Comparison of ENCODE assay signal across 1 cellular context in the genomic region with DNA sequence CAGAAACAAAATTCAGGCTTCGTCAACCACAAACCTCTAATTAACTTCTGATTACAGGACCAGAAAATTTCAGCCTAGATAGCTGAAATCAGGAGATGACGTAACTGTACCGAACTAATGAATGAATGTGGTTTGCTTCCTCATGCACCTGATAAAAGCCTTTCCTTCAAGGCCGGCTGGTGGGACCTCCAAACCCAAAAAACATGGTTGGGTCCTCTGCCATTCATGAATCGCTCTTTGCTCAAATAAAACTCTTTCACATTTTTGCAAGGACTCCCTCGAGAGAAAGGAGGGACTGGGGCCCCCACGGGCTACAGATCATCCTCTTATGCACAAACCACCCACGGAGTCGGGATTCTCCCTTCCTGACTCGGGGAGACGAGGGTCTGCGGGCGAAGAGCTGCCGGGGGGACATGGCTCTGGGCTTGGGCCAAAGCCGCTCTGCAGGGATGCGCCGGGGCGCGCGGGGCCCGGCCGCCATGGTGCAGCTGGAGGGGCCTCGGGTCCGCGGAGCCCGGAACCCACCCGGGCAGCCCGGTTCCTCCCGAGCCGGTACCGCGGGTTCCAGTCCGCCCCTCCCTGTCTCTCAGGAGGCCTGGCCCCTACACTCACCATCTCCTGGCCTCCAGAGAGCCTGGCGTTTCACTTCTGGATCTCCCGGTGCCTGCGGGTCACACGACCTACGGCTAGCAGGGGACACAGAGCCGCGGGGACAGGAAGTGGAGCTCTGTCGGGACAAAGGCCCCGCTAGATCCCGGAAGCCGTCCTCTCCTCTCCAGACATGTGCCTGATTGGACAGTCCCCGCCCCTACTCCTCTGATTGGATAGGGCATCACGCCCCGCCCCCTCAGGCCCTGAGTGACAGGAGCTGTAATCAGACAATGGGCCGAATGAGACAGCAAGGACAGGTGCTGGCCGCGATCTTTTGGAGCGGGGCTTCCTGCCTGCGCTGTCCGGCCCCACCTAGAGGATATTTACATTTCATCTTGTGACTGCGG.
TF ChIP-seq lines count a peak whose summit lies in the region.

ZNF195 (minus strand) TSS at position 721 of the 998 bp plus-strand sequence; CDS start at position 615, 106 bp downstream.

TF ChIP-seq in K562, 482 proteins besides CTCF, POLR2A, EP300 and RAD21 (continued from another document and continues in another):
- TF ChIP-seq, protein P1, sequence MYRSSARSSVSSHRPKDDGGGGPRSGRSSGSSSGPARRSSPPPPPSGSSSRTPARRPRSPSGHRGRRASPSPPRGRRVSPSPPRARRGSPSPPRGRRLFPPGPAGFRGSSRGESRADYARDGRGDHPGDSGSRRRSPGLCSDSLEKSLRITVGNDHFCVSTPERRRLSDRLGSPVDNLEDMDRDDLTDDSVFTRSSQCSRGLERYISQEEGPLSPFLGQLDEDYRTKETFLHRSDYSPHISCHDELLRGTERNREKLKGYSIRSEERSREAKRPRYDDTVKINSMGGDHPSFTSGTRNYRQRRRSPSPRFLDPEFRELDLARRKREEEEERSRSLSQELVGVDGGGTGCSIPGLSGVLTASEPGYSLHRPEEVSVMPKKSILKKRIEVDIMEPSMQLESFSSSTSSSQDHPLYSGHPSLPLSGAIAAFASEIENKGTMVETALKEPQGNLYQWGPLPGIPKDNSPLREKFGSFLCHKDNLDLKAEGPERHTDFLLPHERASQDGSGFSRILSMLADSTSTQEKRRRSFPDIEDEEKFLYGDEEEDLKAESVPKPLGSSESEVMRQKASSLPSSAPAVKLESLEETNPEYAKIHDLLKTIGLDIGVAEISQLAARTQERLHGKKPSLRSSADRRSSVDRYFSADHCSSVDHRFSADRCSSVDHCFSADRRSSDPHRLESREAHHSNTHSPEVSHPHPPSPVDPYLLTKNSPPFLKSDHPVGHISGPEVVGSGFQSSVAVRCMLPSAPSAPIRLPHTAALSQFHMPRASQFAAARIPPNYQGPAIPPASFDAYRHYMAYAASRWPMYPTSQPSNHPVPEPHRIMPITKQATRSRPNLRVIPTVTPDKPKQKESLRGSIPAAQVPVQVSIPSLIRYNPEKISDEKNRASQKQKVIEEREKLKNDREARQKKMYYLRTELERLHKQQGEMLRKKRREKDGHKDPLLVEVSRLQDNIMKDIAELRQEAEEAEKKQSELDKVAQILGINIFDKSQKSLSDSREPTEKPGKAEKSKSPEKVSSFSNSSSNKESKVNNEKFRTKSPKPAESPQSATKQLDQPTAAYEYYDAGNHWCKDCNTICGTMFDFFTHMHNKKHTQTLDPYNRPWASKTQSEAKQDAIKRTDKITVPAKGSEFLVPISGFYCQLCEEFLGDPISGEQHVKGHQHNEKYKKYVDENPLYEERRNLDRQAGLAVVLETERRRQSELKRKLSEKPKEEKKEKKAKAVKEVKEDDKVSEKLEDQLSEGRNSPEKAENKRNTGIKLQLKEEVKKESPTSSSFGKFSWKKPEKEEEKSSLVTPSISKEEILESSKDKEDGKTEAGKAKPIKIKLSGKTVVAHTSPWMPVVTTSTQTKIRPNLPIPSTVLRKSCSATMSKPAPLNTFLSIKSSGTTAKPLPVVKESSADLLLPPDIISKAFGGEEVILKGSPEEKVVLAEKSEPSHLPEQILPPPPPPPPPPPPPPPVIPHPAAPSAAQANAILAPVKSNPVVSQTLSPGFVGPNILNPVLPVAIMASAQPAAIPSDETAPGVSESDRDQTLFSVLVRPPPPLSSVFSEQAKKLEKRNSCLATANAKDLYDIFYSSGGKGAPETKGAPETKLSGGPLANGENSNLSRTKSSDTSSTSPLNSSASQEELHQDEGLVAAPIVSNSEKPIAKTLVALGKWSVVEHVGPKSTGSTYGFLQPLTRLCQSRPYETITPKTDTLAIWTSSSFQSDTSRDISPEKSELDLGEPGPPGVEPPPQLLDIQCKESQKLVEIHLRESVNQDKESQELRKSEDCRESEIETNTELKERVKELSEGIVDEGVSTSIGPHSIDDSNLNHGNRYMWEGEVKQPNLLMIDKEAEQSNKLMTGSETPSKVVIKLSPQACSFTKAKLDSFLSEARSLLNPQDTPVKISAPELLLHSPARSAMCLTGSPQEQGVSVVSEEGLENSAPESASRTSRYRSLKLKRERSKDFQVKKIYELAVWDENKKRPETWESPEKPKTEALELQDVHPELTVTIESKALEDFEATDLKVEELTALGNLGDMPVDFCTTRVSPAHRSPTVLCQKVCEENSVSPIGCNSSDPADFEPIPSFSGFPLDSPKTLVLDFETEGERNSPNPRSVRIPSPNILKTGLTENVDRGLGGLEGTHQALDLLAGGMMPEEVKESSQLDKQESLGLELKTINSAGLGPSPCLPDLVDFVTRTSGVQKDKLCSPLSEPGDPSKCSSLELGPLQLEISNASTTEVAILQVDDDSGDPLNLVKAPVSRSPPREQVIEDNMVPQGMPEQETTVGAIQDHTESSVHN (IDR thresholded peaks at IDR 0.05; ENCODE audit: borderline replicate concordance in 1 of 2, low read depth in 1 of 2): no peak
- TF ChIP-seq, protein P2, sequence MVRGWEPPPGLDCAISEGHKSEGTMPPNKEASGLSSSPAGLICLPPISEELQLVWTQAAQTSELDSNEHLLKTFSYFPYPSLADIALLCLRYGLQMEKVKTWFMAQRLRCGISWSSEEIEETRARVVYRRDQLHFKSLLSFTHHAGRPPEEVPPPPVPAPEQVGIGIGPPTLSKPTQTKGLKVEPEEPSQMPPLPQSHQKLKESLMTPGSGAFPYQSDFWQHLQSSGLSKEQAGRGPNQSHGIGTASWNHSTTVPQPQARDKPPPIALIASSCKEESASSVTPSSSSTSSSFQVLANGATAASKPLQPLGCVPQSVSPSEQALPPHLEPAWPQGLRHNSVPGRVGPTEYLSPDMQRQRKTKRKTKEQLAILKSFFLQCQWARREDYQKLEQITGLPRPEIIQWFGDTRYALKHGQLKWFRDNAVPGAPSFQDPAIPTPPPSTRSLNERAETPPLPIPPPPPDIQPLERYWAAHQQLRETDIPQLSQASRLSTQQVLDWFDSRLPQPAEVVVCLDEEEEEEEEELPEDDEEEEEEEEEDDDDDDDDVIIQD (CRISPR knock-in tag; IDR thresholded peaks at IDR 0.05): no peak
- TF ChIP-seq TSC22D4 (tag; IDR thresholded peaks at IDR 0.05) (no peak), NUFIP1 (IDR thresholded peaks at IDR 0.05; ENCODE audit: partially characterized antibody) (no peak), HMG20B (CRISPR knock-in tag; IDR thresholded peaks at IDR 0.05) (no peak), NFE2L1 (tag; IDR thresholded peaks at IDR 0.05; ENCODE audit: borderline replicate concordance, low read depth) (no peak), HSF4 (CRISPR knock-in tag; IDR thresholded peaks at IDR 0.05; ENCODE audit: borderline replicate concordance) (no peak), CBX3 (IDR thresholded peaks at IDR 0.05; ENCODE audit: borderline replicate concordance in 1 of 2, low read length in 2 of 2) (peak in 1 of 2 experiments; percentile 85; a peak in 1 of 3 replicates), CXXC5 (CRISPR knock-in tag; IDR thresholded peaks at IDR 0.05) (peak; percentile 52; the same call in 1 of the 2 replicates), ZNF785 (CRISPR knock-in tag; IDR thresholded peaks at IDR 0.05) (no peak), STAT5A (IDR thresholded peaks at IDR 0.05; ENCODE audit: borderline replicate concordance, low read length) (no peak), MBD2 (IDR thresholded peaks at IDR 0.05; ENCODE audit: borderline replicate concordance, low read depth) (peak; percentile 78; the same call in 1 of the 2 replicates), PHTF2 (CRISPR knock-in tag; IDR thresholded peaks at IDR 0.05) (no peak), YY1 (IDR thresholded peaks at IDR 0.05; ENCODE audit: borderline replicate concordance in 1 of 3, control insufficient read depth in 1 of 3, extremely low read depth in 1 of 3, insufficient read depth in 3 of 3, insufficient read length in 1 of 3, insufficient replicate concordance in 2 of 3, low read depth in 1 of 3, low read length in 2 of 3) (peak in 2 of 3 experiments; percentile 68 to 87), C11orf30 (IDR thresholded peaks at IDR 0.05; ENCODE audit: low read depth) (peak; percentile 89), KDM4B (IDR thresholded peaks at IDR 0.05; ENCODE audit: borderline replicate concordance in 2 of 2, low read depth in 1 of 2) (peak in 1 of 2 experiments; percentile 80; a peak in 1 of 4 replicates), PCBP2 (IDR thresholded peaks at IDR 0.05; ENCODE audit: low read depth, low read length, poor library complexity, severe bottlenecking) (no peak), ZNF140 (CRISPR knock-in tag; IDR thresholded peaks at IDR 0.05) (no peak), CBX1 (IDR thresholded peaks at IDR 0.05; ENCODE audit: low read depth) (peak; percentile 92), THAP12 (CRISPR knock-in tag; IDR thresholded peaks at IDR 0.05) (peak; percentile 83; the same call in 1 of the 2 replicates), EWSR1 (IDR thresholded peaks at IDR 0.05; ENCODE audit: borderline replicate concordance, low read depth, partially characterized antibody) (no peak)
- TF ChIP-seq, protein P3, sequence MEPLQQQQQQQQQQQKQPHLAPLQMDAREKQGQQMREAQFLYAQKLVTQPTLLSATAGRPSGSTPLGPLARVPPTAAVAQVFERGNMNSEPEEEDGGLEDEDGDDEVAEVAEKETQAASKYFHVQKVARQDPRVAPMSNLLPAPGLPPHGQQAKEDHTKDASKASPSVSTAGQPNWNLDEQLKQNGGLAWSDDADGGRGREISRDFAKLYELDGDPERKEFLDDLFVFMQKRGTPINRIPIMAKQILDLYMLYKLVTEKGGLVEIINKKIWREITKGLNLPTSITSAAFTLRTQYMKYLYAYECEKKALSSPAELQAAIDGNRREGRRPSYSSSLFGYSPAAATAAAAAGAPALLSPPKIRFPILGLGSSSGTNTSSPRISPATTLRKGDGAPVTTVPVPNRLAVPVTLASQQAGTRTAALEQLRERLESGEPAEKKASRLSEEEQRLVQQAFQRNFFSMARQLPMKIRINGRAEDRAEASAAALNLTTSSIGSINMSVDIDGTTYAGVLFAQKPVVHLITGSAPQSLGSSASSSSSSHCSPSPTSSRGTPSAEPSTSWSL (CRISPR knock-in tag; IDR thresholded peaks at IDR 0.05; ENCODE audit: borderline replicate concordance): no peak
- TF ChIP-seq, protein P4, sequence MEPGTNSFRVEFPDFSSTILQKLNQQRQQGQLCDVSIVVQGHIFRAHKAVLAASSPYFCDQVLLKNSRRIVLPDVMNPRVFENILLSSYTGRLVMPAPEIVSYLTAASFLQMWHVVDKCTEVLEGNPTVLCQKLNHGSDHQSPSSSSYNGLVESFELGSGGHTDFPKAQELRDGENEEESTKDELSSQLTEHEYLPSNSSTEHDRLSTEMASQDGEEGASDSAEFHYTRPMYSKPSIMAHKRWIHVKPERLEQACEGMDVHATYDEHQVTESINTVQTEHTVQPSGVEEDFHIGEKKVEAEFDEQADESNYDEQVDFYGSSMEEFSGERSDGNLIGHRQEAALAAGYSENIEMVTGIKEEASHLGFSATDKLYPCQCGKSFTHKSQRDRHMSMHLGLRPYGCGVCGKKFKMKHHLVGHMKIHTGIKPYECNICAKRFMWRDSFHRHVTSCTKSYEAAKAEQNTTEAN (CRISPR knock-in tag; IDR thresholded peaks at IDR 0.05): no peak
- TF ChIP-seq, protein P5, sequence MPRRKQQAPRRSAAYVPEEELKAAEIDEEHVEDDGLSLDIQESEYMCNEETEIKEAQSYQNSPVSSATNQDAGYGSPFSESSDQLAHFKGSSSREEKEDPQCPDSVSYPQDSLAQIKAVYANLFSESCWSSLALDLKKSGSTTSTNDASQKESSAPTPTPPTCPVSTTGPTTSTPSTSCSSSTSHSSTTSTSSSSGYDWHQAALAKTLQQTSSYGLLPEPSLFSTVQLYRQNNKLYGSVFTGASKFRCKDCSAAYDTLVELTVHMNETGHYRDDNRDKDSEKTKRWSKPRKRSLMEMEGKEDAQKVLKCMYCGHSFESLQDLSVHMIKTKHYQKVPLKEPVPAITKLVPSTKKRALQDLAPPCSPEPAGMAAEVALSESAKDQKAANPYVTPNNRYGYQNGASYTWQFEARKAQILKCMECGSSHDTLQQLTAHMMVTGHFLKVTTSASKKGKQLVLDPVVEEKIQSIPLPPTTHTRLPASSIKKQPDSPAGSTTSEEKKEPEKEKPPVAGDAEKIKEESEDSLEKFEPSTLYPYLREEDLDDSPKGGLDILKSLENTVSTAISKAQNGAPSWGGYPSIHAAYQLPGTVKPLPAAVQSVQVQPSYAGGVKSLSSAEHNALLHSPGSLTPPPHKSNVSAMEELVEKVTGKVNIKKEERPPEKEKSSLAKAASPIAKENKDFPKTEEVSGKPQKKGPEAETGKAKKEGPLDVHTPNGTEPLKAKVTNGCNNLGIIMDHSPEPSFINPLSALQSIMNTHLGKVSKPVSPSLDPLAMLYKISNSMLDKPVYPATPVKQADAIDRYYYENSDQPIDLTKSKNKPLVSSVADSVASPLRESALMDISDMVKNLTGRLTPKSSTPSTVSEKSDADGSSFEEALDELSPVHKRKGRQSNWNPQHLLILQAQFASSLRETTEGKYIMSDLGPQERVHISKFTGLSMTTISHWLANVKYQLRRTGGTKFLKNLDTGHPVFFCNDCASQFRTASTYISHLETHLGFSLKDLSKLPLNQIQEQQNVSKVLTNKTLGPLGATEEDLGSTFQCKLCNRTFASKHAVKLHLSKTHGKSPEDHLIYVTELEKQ (CRISPR knock-in tag; IDR thresholded peaks at IDR 0.05): no peak
